Comparison of ENCODE assay signal across 2 cellular contexts in genomic region chr3:37922721-37923575, GRCh38.
A peak's percentile ranks its signal among the peaks of the same experiment; 100 is the strongest.
TF ChIP-seq lines count a peak whose summit lies in the region.

No MANE protein-coding gene starts in this region.

TF ChIP-seq in A549, 52 proteins besides CTCF, POLR2A, EP300 and RAD21:
- TF ChIP-seq ELK1 (IDR thresholded peaks at IDR 0.05; ENCODE audit: low read depth, low read length) (no peak), RFX5 (IDR thresholded peaks at IDR 0.05) (no peak), PBX3 (IDR thresholded peaks at IDR 0.05) (no peak), SMC3 (IDR thresholded peaks at IDR 0.05) (no peak), FOSL2 (IDR thresholded peaks at IDR 0.05) (no peak), FOSL2 (CRISPR knock-in tag; IDR thresholded peaks at IDR 0.05) (no peak), RCOR1 (IDR thresholded peaks at IDR 0.05; ENCODE audit: low read depth, low read length) (no peak), HOXB5 (CRISPR knock-in tag; IDR thresholded peaks at IDR 0.05) (no peak), MAZ (IDR thresholded peaks at IDR 0.05; ENCODE audit: borderline replicate concordance, low read depth, low read length) (no peak), CBX2 (IDR thresholded peaks at IDR 0.05; ENCODE audit: borderline replicate concordance, low read depth) (no peak), HMGXB4 (CRISPR knock-in tag; IDR thresholded peaks at IDR 0.05; ENCODE audit: borderline replicate concordance) (no peak), HOXA7 (CRISPR knock-in tag; IDR thresholded peaks at IDR 0.05) (no peak), MAFK (IDR thresholded peaks at IDR 0.05; ENCODE audit: partially characterized antibody) (no peak), ESRRA (IDR thresholded peaks at IDR 0.05; ENCODE audit: borderline replicate concordance, low read length) (no peak), SREBF2 (IDR thresholded peaks at IDR 0.05) (no peak), TP53 (CRISPR knock-in tag; IDR thresholded peaks at IDR 0.05) (no peak), ATOH8 (CRISPR knock-in tag; IDR thresholded peaks at IDR 0.05; ENCODE audit: low read depth) (no peak), NFE2L2 (conservative IDR thresholded peaks at IDR 0.05; ENCODE audit: low read length) (no peak), BHLHE40 (IDR thresholded peaks at IDR 0.05; ENCODE audit: low read depth, low read length) (no peak), MAX (IDR thresholded peaks at IDR 0.05) (no peak), FOSB (CRISPR knock-in tag; IDR thresholded peaks at IDR 0.05) (no peak)

TF ChIP-seq in SK-N-SH, 30 proteins besides CTCF, POLR2A, EP300 and RAD21 (continued from another document):
- peak; percentile 54; the same call in 1 of the 2 replicates for TF ChIP-seq REST (IDR thresholded peaks at IDR 0.05; ENCODE audit: low read depth, low read length)
- TF ChIP-seq EZH2phosphoT487 (IDR thresholded peaks at IDR 0.05; ENCODE audit: borderline replicate concordance, low read depth), result no peak
